1 cellular context compared by ENCODE assay signal in genomic region chr1:23103001-23103879, GRCh38.
TF ChIP-seq lines count a peak whose summit lies in the region.

No MANE protein-coding gene starts in this region.

TF ChIP-seq in K562, 482 proteins besides CTCF, POLR2A, EP300 and RAD21 (continued from another document and continues in another):
- TF ChIP-seq ZBTB11 (CRISPR knock-in tag; IDR thresholded peaks at IDR 0.05) (no peak), NR1H2 (CRISPR knock-in tag; IDR thresholded peaks at IDR 0.05) (no peak), RBM25 (IDR thresholded peaks at IDR 0.05; ENCODE audit: low read depth, low read length, severe bottlenecking) (no peak), ZNF830 (CRISPR knock-in tag; IDR thresholded peaks at IDR 0.05) (no peak), CREB1 (IDR thresholded peaks at IDR 0.05) (no peak), CREB1 (CRISPR knock-in tag; IDR thresholded peaks at IDR 0.05) (no peak), SMARCE1 (IDR thresholded peaks at IDR 0.05) (peak; percentile 80), JUND (IDR thresholded peaks at IDR 0.05; ENCODE audit: borderline replicate concordance, low read depth, low read length) (peak; percentile 84), JUND (tag; IDR thresholded peaks at IDR 0.05; ENCODE audit: borderline replicate concordance, low read depth, low read length) (peak; percentile 76; the same call in 1 of the 3 replicates), RUNX1 (IDR thresholded peaks at IDR 0.05; ENCODE audit: low read depth) (no peak), PHF20 (IDR thresholded peaks at IDR 0.05; ENCODE audit: partially characterized antibody) (no peak), HINFP (tag; conservative IDR thresholded peaks at IDR 0.05; ENCODE audit: low read depth) (peak; percentile 65), TAF15 (IDR thresholded peaks at IDR 0.05; ENCODE audit: low read depth, low read length) (no peak), BHLHE40 (IDR thresholded peaks at IDR 0.05; ENCODE audit: low read length) (no peak), CCNT2 (IDR thresholded peaks at IDR 0.05; ENCODE audit: borderline replicate concordance, extremely low read depth, insufficient read length, low read depth, low read length) (peak; percentile 37), CREBBP (IDR thresholded peaks at IDR 0.05; ENCODE audit: low read depth, low read length) (no peak), ZC3H11A (IDR thresholded peaks at IDR 0.05; ENCODE audit: low read depth, low read length) (no peak), NFE2 (IDR thresholded peaks at IDR 0.05; ENCODE audit: low read depth) (peak; percentile 60; the same call in 1 of the 2 replicates), ZNF77 (CRISPR knock-in tag; IDR thresholded peaks at IDR 0.05) (no peak), ZNF175 (CRISPR knock-in tag; IDR thresholded peaks at IDR 0.05; ENCODE audit: low read depth) (0 out of 2 replicates have a peak, but pooled peaks have one; percentile 49), ELF4 (CRISPR knock-in tag; IDR thresholded peaks at IDR 0.05) (no peak), ZBTB34 (CRISPR knock-in tag; IDR thresholded peaks at IDR 0.05) (no peak), EHMT2 (IDR thresholded peaks at IDR 0.05) (peak; percentile 73), MEF2D (tag; conservative IDR thresholded peaks at IDR 0.05; ENCODE audit: low read depth) (0 out of 2 replicates have a peak, but pooled peaks have one; percentile 26), PRPF4 (IDR thresholded peaks at IDR 0.05; ENCODE audit: insufficient read depth, low read depth, low read length, poor library complexity, severe bottlenecking) (no peak), NFIX (CRISPR knock-in tag; IDR thresholded peaks at IDR 0.05; ENCODE audit: low read depth) (no peak), NKRF (IDR thresholded peaks at IDR 0.05; ENCODE audit: borderline replicate concordance) (no peak), CEBPB (tag; IDR thresholded peaks at IDR 0.05) (no peak), TSHZ1 (CRISPR knock-in tag; IDR thresholded peaks at IDR 0.05) (no peak), ZC3H8 (IDR thresholded peaks at IDR 0.05) (no peak), HDAC3 (IDR thresholded peaks at IDR 0.05; ENCODE audit: borderline replicate concordance, partially characterized antibody) (no peak), MCM2 (IDR thresholded peaks at IDR 0.05; ENCODE audit: low read depth) (no peak), TBL1XR1 (IDR thresholded peaks at IDR 0.05; ENCODE audit: low read length in 2 of 2) (no peak), CBX2 (IDR thresholded peaks at IDR 0.05; ENCODE audit: insufficient read depth, low read length, poor library complexity, severe bottlenecking) (no peak), ZNF121 (CRISPR knock-in tag; conservative IDR thresholded peaks at IDR 0.05) (no peak), FOXM1 (IDR thresholded peaks at IDR 0.05; ENCODE audit: low read depth) (no peak), FOXM1 (CRISPR knock-in tag; IDR thresholded peaks at IDR 0.05; ENCODE audit: low read depth) (no peak), PHTF2 (CRISPR knock-in tag; IDR thresholded peaks at IDR 0.05) (no peak), ETV6 (IDR thresholded peaks at IDR 0.05; ENCODE audit: borderline replicate concordance in 1 of 2, low read depth in 2 of 2, low read length in 1 of 2) (peak in 1 of 2 experiments; percentile 75; a peak in 1 of 4 replicates), ETV6 (CRISPR knock-in tag; IDR thresholded peaks at IDR 0.05; ENCODE audit: borderline replicate concordance) (peak; percentile 33; the same call in 1 of the 2 replicates)
- TF ChIP-seq, protein P1, sequence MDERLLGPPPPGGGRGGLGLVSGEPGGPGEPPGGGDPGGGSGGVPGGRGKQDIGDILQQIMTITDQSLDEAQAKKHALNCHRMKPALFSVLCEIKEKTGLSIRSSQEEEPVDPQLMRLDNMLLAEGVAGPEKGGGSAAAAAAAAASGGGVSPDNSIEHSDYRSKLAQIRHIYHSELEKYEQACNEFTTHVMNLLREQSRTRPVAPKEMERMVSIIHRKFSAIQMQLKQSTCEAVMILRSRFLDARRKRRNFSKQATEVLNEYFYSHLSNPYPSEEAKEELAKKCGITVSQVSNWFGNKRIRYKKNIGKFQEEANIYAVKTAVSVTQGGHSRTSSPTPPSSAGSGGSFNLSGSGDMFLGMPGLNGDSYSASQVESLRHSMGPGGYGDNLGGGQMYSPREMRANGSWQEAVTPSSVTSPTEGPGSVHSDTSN (CRISPR knock-in tag; IDR thresholded peaks at IDR 0.05; ENCODE audit: low read depth): no peak
- TF ChIP-seq, protein P1 (tag; conservative IDR thresholded peaks at IDR 0.05; ENCODE audit: low read depth): peak; percentile 83
- TF ChIP-seq, protein P2, sequence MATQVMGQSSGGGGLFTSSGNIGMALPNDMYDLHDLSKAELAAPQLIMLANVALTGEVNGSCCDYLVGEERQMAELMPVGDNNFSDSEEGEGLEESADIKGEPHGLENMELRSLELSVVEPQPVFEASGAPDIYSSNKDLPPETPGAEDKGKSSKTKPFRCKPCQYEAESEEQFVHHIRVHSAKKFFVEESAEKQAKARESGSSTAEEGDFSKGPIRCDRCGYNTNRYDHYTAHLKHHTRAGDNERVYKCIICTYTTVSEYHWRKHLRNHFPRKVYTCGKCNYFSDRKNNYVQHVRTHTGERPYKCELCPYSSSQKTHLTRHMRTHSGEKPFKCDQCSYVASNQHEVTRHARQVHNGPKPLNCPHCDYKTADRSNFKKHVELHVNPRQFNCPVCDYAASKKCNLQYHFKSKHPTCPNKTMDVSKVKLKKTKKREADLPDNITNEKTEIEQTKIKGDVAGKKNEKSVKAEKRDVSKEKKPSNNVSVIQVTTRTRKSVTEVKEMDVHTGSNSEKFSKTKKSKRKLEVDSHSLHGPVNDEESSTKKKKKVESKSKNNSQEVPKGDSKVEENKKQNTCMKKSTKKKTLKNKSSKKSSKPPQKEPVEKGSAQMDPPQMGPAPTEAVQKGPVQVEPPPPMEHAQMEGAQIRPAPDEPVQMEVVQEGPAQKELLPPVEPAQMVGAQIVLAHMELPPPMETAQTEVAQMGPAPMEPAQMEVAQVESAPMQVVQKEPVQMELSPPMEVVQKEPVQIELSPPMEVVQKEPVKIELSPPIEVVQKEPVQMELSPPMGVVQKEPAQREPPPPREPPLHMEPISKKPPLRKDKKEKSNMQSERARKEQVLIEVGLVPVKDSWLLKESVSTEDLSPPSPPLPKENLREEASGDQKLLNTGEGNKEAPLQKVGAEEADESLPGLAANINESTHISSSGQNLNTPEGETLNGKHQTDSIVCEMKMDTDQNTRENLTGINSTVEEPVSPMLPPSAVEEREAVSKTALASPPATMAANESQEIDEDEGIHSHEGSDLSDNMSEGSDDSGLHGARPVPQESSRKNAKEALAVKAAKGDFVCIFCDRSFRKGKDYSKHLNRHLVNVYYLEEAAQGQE (CRISPR knock-in tag; IDR thresholded peaks at IDR 0.05; ENCODE audit: low read depth): no peak
- TF ChIP-seq, protein P3, sequence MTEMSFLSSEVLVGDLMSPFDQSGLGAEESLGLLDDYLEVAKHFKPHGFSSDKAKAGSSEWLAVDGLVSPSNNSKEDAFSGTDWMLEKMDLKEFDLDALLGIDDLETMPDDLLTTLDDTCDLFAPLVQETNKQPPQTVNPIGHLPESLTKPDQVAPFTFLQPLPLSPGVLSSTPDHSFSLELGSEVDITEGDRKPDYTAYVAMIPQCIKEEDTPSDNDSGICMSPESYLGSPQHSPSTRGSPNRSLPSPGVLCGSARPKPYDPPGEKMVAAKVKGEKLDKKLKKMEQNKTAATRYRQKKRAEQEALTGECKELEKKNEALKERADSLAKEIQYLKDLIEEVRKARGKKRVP (CRISPR knock-in tag; IDR thresholded peaks at IDR 0.05): no peak
- TF ChIP-seq, protein P4, sequence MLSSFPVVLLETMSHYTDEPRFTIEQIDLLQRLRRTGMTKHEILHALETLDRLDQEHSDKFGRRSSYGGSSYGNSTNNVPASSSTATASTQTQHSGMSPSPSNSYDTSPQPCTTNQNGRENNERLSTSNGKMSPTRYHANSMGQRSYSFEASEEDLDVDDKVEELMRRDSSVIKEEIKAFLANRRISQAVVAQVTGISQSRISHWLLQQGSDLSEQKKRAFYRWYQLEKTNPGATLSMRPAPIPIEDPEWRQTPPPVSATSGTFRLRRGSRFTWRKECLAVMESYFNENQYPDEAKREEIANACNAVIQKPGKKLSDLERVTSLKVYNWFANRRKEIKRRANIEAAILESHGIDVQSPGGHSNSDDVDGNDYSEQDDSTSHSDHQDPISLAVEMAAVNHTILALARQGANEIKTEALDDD (IDR thresholded peaks at IDR 0.05): peak; percentile 97
